In the genomic region with DNA sequence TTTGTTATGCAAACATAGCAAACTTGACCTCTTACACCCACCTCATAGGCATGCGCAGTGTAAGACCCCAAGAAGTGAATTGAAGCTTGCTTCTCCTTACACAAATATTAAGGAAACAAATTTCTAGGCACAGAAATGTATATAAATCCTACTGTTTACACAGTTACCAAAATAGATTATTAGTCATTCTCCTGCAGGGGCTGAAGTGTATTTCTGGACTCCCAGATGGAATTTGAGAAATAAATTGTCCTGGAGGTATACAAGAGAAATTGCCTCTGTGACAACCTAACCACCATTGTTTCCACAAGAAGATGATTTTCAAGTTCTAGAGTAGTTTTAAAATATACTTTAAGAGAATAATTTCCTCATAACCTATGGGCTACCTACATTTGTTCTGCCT, we compare ENCODE assay signal across 1 cellular context.
TF ChIP-seq lines count a peak whose summit lies in the region.

No MANE protein-coding gene starts in this region.

TF ChIP-seq in IMR-90, 13 proteins besides CTCF, POLR2A, EP300 and RAD21 (continued from another document):
- TF ChIP-seq, protein P1, sequence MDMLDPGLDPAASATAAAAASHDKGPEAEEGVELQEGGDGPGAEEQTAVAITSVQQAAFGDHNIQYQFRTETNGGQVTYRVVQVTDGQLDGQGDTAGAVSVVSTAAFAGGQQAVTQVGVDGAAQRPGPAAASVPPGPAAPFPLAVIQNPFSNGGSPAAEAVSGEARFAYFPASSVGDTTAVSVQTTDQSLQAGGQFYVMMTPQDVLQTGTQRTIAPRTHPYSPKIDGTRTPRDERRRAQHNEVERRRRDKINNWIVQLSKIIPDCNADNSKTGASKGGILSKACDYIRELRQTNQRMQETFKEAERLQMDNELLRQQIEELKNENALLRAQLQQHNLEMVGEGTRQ (IDR thresholded peaks at IDR 0.05; ENCODE audit: low read depth, low read length) = no peak
